ENCODE assay signal across 8 cellular contexts in the genomic region with DNA sequence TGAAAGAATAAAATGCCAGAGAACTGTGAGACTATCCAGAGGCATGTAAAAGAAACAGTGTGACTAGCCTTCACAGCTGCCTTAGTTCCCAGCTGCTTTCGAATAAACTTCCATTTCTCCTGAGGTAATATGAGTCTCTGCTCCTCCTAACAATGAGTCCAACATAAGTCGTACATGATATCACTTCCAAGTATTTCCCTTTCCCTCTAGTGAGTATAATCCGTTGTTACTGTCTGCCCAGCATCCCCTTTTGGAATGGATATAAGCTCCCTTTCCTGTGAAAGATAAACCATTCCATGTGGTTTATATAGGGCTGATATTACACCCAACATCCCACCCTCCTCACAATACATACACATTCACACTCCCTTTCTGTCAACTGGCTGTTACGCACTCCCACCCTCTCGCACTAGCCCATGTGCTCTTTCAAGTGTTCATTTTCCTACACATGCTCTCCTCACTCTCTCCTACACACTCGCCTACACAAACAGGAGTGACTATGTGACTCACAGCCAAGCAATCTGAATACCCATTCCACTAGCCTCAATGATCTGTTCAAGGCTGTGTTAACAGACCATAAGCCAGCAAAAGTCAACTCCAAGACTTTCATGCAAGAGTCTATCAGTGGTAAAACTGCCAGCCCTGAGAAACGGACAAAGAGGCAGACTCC. TPM values are rescaled to one million over a fixed set of nuclear protein-coding genes. Genes with fewer than 3 reads are reported as not detected.
DNase-seq lines count a peak whose midpoint lies in the region; ATAC-seq and TF ChIP-seq lines count a peak whose summit lies in the region.
"Had no signal": no experiment of that assay in that cellular context is flagged by ENCODE, and none has a peak within 500 bp of the region (broad histone marks: within the 10 kb centered on the region; RNA-seq: fewer than 3 reads in every experiment).

No MANE protein-coding gene starts in this region.

- 69 to 73% methylated on average over 7 of the region's 7 CpGs for WGBS in gastroesophageal sphincter (ENCODE audit: low coverage in 1 of 2), 2 donors

- intact Hi-C loops in tibial artery (cut with DNase I; ENCODE audit: low total_unique reads) = loop anchor here (10.0 kb wide), 1 partner anchor 173 kb away; the partner anchor contains the start of gene NPY1R

- H3K4me1 ChIP-seq in tibial artery = peaks cover 0 to 80% (median 19%) of the 10 kb centered on the region in 4 donors
- peaks cover 3 to 68% (median 5%) of the 10 kb centered on the region in 3 donors for H3K4me1 ChIP-seq in gastroesophageal sphincter

- TF ChIP-seq EP300 in gastroesophageal sphincter (IDR thresholded peaks at IDR 0.05) = no peak

- no peak overlapping the region for H3K27ac ChIP-seq in tibial artery
- H3K27ac ChIP-seq in gastroesophageal sphincter = no peak overlapping the region

- no peak for ATAC-seq in gastroesophageal sphincter

- no peaks in the 10 kb centered on the region for H3K9me3 ChIP-seq in tibial artery
- no peaks in the 10 kb centered on the region for H3K9me3 ChIP-seq in gastroesophageal sphincter

- TF ChIP-seq POLR2A in gastroesophageal sphincter (IDR thresholded peaks at IDR 0.05) = no peak

- peaks cover 0 to 25% (median 0%) of the 10 kb centered on the region in 3 donors for H3K36me3 ChIP-seq in tibial artery
- H3K36me3 ChIP-seq in gastroesophageal sphincter = peaks cover 0 to 36% of the 10 kb centered on the region in 2 donors

- TF ChIP-seq CTCF in epithelial cell of proximal tubule (conservative IDR thresholded peaks at IDR 0.05; ENCODE audit: low read depth, low read length) (no peak), tibial artery (IDR thresholded peaks at IDR 0.05) (no peak), gastroesophageal sphincter (IDR thresholded peaks at IDR 0.05) (no peak)

- DNase-seq in ELR (ENCODE audit: low read depth) (peak; percentile 82), NCI-H226 (peak; percentile 64), epithelial cell of proximal tubule (ENCODE audit: low read depth) (peak; percentile 40), pulmonary artery endothelial cell (ENCODE audit: low read depth, low spot score) (peak; percentile 30), HT-29 (ENCODE audit: low spot score) (no peak), tibial artery (no peak)
- DNase-seq: GDM1 had no signal

- no peak overlapping the region for H3K4me3 ChIP-seq in epithelial cell of proximal tubule (ENCODE audit: low read depth, low read length)
- H3K4me3 ChIP-seq in tibial artery = no peak overlapping the region
- no peak overlapping the region for H3K4me3 ChIP-seq in gastroesophageal sphincter

- H3K27me3 ChIP-seq in tibial artery = no peaks in the 10 kb centered on the region
- H3K27me3 ChIP-seq in gastroesophageal sphincter = no peaks in the 10 kb centered on the region

RNA-seq across cellular contexts. Expression of gene NAF1, which starts 5.0 kb away (rescaled TPM):
- total RNA-seq in epithelial cell of proximal tubule (16.6 and 17.6 TPM in 2 replicates), pulmonary artery endothelial cell (6.9 and 9.2 TPM in 2 replicates), gastroesophageal sphincter (10 to 100 TPM; 14.6 to 27.6 (median 21.4) TPM)
- 11.0 and 12.2 TPM in 2 replicates for total RNA-seq in HT-29 (2014; rRNA removed; shearing (Covaris generic))

Comparison
In these comparisons a context has a peak if more than half of its experiments do, and no peak if none do; other contexts are left out.
1. DNase-seq: peak in ELR (single experiment), NCI-H226 (single experiment), epithelial cell of proximal tubule (single experiment) and pulmonary artery endothelial cell (single experiment); none in HT-29 (single experiment) and tibial artery (0 of 2).